In genomic region chr12:21642707-21643389, GRCh38 we compare ENCODE assay signal across 11 cellular contexts. TPM values are rescaled to one million over a fixed set of nuclear protein-coding genes. Genes with fewer than 3 reads are reported as not detected.
DNase-seq lines count a peak whose midpoint lies in the region; ATAC-seq and TF ChIP-seq lines count a peak whose summit lies in the region.
"Had no signal": no experiment of that assay in that cellular context is flagged by ENCODE, and none has a peak within 500 bp of the region (broad histone marks: within the 10 kb centered on the region; RNA-seq: fewer than 3 reads in every experiment).

No MANE protein-coding gene starts in this region.

- no peak overlapping the region for H3K27ac ChIP-seq in left lung

- H3K9me3 ChIP-seq in left lung = no peaks in the 10 kb centered on the region

- no peak for TF ChIP-seq CTCF in left lung (IDR thresholded peaks at IDR 0.05)

- no peak overlapping the region for H3K4me3 Mint-ChIP-seq in activated T-helper 1 cell treated with anti-CD3 and anti-CD28 coated beads, Interleukin-12 subunit alpha, Interleukin-12 subunit beta, Interleukin-2, Interleukin-4 antibody, amounts not matched to agents 30 ng/mL and 10 ng/mL and 1 ng/mL, durations not matched to agents 14 hours and 24 hours and 36 hours

- no peak for DNase-seq in activated T-helper 1 cell treated with anti-CD3 and anti-CD28 coated beads, Interleukin-12 subunit alpha, Interleukin-12 subunit beta, Interleukin-2, Interleukin-4 antibody, amounts not matched to agents 30 ng/mL and 10 ng/mL and 1 ng/mL, durations not matched to agents 14 hours and 24 hours and 36 hours (ENCODE audit: low spot score)
- DNase-seq in left lung (no peak), DMS 273 (lab: John Stamatoyannopoulos, UW; ENCODE audit: unreplicated experiment) (no peak), mesenteric fat pad (ENCODE audit: low spot score) (no peak), NCI-H446 treated with DMSO at 0.1 percent for 48 hours (lab: John Stamatoyannopoulos, UW) (no peak)
- DNase-seq: activated CD4-positive, alpha-beta T cell treated with anti-CD3 and anti-CD28 coated beads, Interleukin-2, amount 50 U/mL, for 48 hours; EL; NCI-H2029 treated with DMSO at 0.1 percent for 48 hours had no signal

- no peak overlapping the region for H3K4me3 ChIP-seq in left lung

- H3K36me3 ChIP-seq in left lung = peaks cover 0 to 62% of the 10 kb centered on the region in 2 donors

- ATAC-seq in GM19043 (IDR thresholded peaks at IDR 0.05; ENCODE audit: low read depth, unreplicated experiment) (peak; percentile 65), HG02588 (IDR thresholded peaks at IDR 0.05; ENCODE audit: unreplicated experiment) (peak; percentile 78), left lung (peak; percentile 44)

- intact Hi-C loops in activated T-helper 1 cell treated with anti-CD3 and anti-CD28 coated beads, Interleukin-12 subunit alpha, Interleukin-12 subunit beta, Interleukin-2, Interleukin-4 antibody, amounts not matched to agents 30 ng/mL and 10 ng/mL and 1 ng/mL, durations not matched to agents 14 hours and 24 hours and 36 hours (cut with micrococcal nuclease) = loop anchor here (1.0 to 5.0 kb wide), 2 partner anchors 14 to 116 kb away; partner anchors contain the start of genes LDHB and SPX
- intact Hi-C loops in left lung (cut with DNase I) = no loop called here

- peaks cover 63% of the 10 kb centered on the region for H3K36me3 Mint-ChIP-seq in activated T-helper 1 cell treated with anti-CD3 and anti-CD28 coated beads, Interleukin-12 subunit alpha, Interleukin-12 subunit beta, Interleukin-2, Interleukin-4 antibody, amounts not matched to agents 30 ng/mL and 10 ng/mL and 1 ng/mL, durations not matched to agents 14 hours and 24 hours and 36 hours (ENCODE audit: low read depth)

- H3K4me1 ChIP-seq in left lung = peaks cover 4 to 24% of the 10 kb centered on the region in 2 donors

- H3K9me3 Mint-ChIP-seq in activated T-helper 1 cell treated with anti-CD3 and anti-CD28 coated beads, Interleukin-12 subunit alpha, Interleukin-12 subunit beta, Interleukin-2, Interleukin-4 antibody, amounts not matched to agents 30 ng/mL and 10 ng/mL and 1 ng/mL, durations not matched to agents 14 hours and 24 hours and 36 hours = no peaks in the 10 kb centered on the region

- H3K27me3 ChIP-seq in left lung = no peaks in the 10 kb centered on the region

- H3K27me3 Mint-ChIP-seq in activated T-helper 1 cell treated with anti-CD3 and anti-CD28 coated beads, Interleukin-12 subunit alpha, Interleukin-12 subunit beta, Interleukin-2, Interleukin-4 antibody, amounts not matched to agents 30 ng/mL and 10 ng/mL and 1 ng/mL, durations not matched to agents 14 hours and 24 hours and 36 hours (ENCODE audit: insufficient read depth) = no peaks in the 10 kb centered on the region

- H3K4me1 Mint-ChIP-seq in activated T-helper 1 cell treated with anti-CD3 and anti-CD28 coated beads, Interleukin-12 subunit alpha, Interleukin-12 subunit beta, Interleukin-2, Interleukin-4 antibody, amounts not matched to agents 30 ng/mL and 10 ng/mL and 1 ng/mL, durations not matched to agents 14 hours and 24 hours and 36 hours (ENCODE audit: low read depth) = peaks cover 65% of the 10 kb centered on the region

- peak overlapping the region; percentile 21 for H3K27ac Mint-ChIP-seq in activated T-helper 1 cell treated with anti-CD3 and anti-CD28 coated beads, Interleukin-12 subunit alpha, Interleukin-12 subunit beta, Interleukin-2, Interleukin-4 antibody, amounts not matched to agents 30 ng/mL and 10 ng/mL and 1 ng/mL, durations not matched to agents 14 hours and 24 hours and 36 hours

RNA-seq across cellular contexts. Expression of gene LDHB, which starts 14.8 kb away (rescaled TPM):
- 1,359 and 1,451 TPM in 2 replicates for total RNA-seq in activated T-helper 1 cell treated with anti-CD3 and anti-CD28 coated beads, Interleukin-12 subunit alpha, Interleukin-12 subunit beta, Interleukin-2, Interleukin-4 antibody, amounts not matched to agents 30 ng/mL and 10 ng/mL and 1 ng/mL, durations not matched to agents 14 hours and 24 hours and 36 hours
- total RNA-seq in left lung (100 to 1,000 TPM; 512 to 592 TPM), mesenteric fat pad (900 TPM)

RNA-seq across cellular contexts. Expression of gene GYS2, which starts 38.2 kb away (rescaled TPM):
- total RNA-seq in activated T-helper 1 cell treated with anti-CD3 and anti-CD28 coated beads, Interleukin-12 subunit alpha, Interleukin-12 subunit beta, Interleukin-2, Interleukin-4 antibody, amounts not matched to agents 30 ng/mL and 10 ng/mL and 1 ng/mL, durations not matched to agents 14 hours and 24 hours and 36 hours = 0.16 TPM in 1 of 2 replicates, not detected in the other
- not detected for total RNA-seq in left lung
- 0.10 TPM for total RNA-seq in mesenteric fat pad
- total RNA-seq: temporal lobe had no signal
